In genomic region chr19:35643255-35644205, GRCh38 we compare ENCODE assay signal across 1 cellular context.
TF ChIP-seq lines count a peak whose summit lies in the region.

No MANE protein-coding gene starts in this region.

TF ChIP-seq in HepG2, 621 proteins besides CTCF, POLR2A, EP300 and RAD21 (continued from another document and continues in another):
- no peak for TF ChIP-seq BCLAF1 (IDR thresholded peaks at IDR 0.05)
- TF ChIP-seq AKAP8 (CRISPR knock-in tag; IDR thresholded peaks at IDR 0.05), result no peak
- TF ChIP-seq ZNF484 (CRISPR knock-in tag; IDR thresholded peaks at IDR 0.05; ENCODE audit: borderline replicate concordance, low read depth), result no peak
- peak; percentile 90 for TF ChIP-seq TSC22D2 (CRISPR knock-in tag; IDR thresholded peaks at IDR 0.05; ENCODE audit: borderline replicate concordance)
- 0 out of 2 replicates have a peak, but pooled peaks have one; percentile 51 for TF ChIP-seq CHD4 (IDR thresholded peaks at IDR 0.05; ENCODE audit: borderline replicate concordance, low read length)
- peak; percentile 97 for TF ChIP-seq BHLHE40 (IDR thresholded peaks at IDR 0.05; ENCODE audit: low read length)
- no peak; the same call in 1 of the 2 replicates for TF ChIP-seq ZNF709 (CRISPR knock-in tag; IDR thresholded peaks at IDR 0.05)
- TF ChIP-seq THAP8 (CRISPR knock-in tag; IDR thresholded peaks at IDR 0.05; ENCODE audit: borderline replicate concordance), result no peak
- peak in 1 of 2 experiments; percentile 70; a peak in 2 of 4 replicates for TF ChIP-seq KLF16 (CRISPR knock-in tag; IDR thresholded peaks at IDR 0.05)
- peak; percentile 87 for TF ChIP-seq E2F5 (CRISPR knock-in tag; conservative IDR thresholded peaks at IDR 0.05)
- TF ChIP-seq MBNL3 (CRISPR knock-in tag; conservative IDR thresholded peaks at IDR 0.05), result no peak
- no peak for TF ChIP-seq KLF9 (CRISPR knock-in tag; IDR thresholded peaks at IDR 0.05; ENCODE audit: low read depth)
- peak; percentile 77; the same call in 1 of the 2 replicates for TF ChIP-seq ZNF619 (CRISPR knock-in tag; IDR thresholded peaks at IDR 0.05)
- TF ChIP-seq AGO2 (optimal IDR thresholded peaks at IDR 0.05; ENCODE audit: low read depth, low read length), result peak; percentile 62
- TF ChIP-seq JARID2 (CRISPR knock-in tag; IDR thresholded peaks at IDR 0.05; ENCODE audit: insufficient replicate concordance), result no peak
- no peak for TF ChIP-seq HNF1B (CRISPR knock-in tag; IDR thresholded peaks at IDR 0.05)
- TF ChIP-seq KDM5A (IDR thresholded peaks at IDR 0.05; ENCODE audit: borderline replicate concordance, low read length), result peak; percentile 68; the same call in 1 of the 2 replicates
- TF ChIP-seq ETV5 (CRISPR knock-in tag; IDR thresholded peaks at IDR 0.05; ENCODE audit: borderline replicate concordance), result 0 out of 2 replicates have a peak, but pooled peaks have one; percentile 30
- TF ChIP-seq BCL6 (CRISPR knock-in tag; IDR thresholded peaks at IDR 0.05), result no peak; the same call in 1 of the 2 replicates
- 0 out of 2 replicates have a peak, but pooled peaks have one; percentile 17 for TF ChIP-seq MTA1 (CRISPR knock-in tag; IDR thresholded peaks at IDR 0.05; ENCODE audit: borderline replicate concordance)
- peak; percentile 94 for TF ChIP-seq BATF2 (CRISPR knock-in tag; IDR thresholded peaks at IDR 0.05)
- TF ChIP-seq ZMAT3 (CRISPR knock-in tag; conservative IDR thresholded peaks at IDR 0.05), result no peak
- TF ChIP-seq PHF5A (CRISPR knock-in tag; IDR thresholded peaks at IDR 0.05; ENCODE audit: low read depth, unreplicated experiment), result no peak
- no peak for TF ChIP-seq MBD4 (IDR thresholded peaks at IDR 0.05; ENCODE audit: borderline replicate concordance, low read length)
- peak; percentile 78 for TF ChIP-seq KDM2A (CRISPR knock-in tag; IDR thresholded peaks at IDR 0.05; ENCODE audit: borderline replicate concordance, low read depth)
- no peak for TF ChIP-seq NPAS2 (CRISPR knock-in tag; IDR thresholded peaks at IDR 0.05; ENCODE audit: borderline replicate concordance)
- TF ChIP-seq HMG20A (CRISPR knock-in tag; IDR thresholded peaks at IDR 0.05; ENCODE audit: borderline replicate concordance), result no peak
- no peak for TF ChIP-seq ZMAT5 (CRISPR knock-in tag; IDR thresholded peaks at IDR 0.05; ENCODE audit: borderline replicate concordance, low read depth)
- 0 out of 2 replicates have a peak, but pooled peaks have one; percentile 25 for TF ChIP-seq ZNF740 (CRISPR knock-in tag; IDR thresholded peaks at IDR 0.05)
- TF ChIP-seq HDAC1 (CRISPR knock-in tag; IDR thresholded peaks at IDR 0.05), result peak; percentile 49
- no peak for TF ChIP-seq ZNF317 (CRISPR knock-in tag; IDR thresholded peaks at IDR 0.05)
- 0 out of 2 replicates have a peak, but pooled peaks have one; percentile 49 for TF ChIP-seq ZNF710 (CRISPR knock-in tag; IDR thresholded peaks at IDR 0.05; ENCODE audit: borderline replicate concordance)
- peak; percentile 78; the same call in 1 of the 2 replicates for TF ChIP-seq BRD4 (CRISPR knock-in tag; IDR thresholded peaks at IDR 0.05)
- TF ChIP-seq MTF1 (CRISPR knock-in tag; IDR thresholded peaks at IDR 0.05), result peak; percentile 66; the same call in 1 of the 2 replicates
- no peak for TF ChIP-seq SUZ12 (IDR thresholded peaks at IDR 0.05; ENCODE audit: low read depth, low read length)
- TF ChIP-seq ZSCAN25 (CRISPR knock-in tag; IDR thresholded peaks at IDR 0.05), result peak; percentile 35; the same call in 1 of the 2 replicates
- TF ChIP-seq YEATS4 (CRISPR knock-in tag; IDR thresholded peaks at IDR 0.05; ENCODE audit: borderline replicate concordance), result peak; percentile 74; the same call in 1 of the 2 replicates
- TF ChIP-seq HMGXB4 (CRISPR knock-in tag; IDR thresholded peaks at IDR 0.05; ENCODE audit: borderline replicate concordance in 1 of 2, low read depth in 1 of 2), result peak; percentile 70 to 81; a peak in 2 of 4 replicates
- no peak for TF ChIP-seq IRF1 (CRISPR knock-in tag; IDR thresholded peaks at IDR 0.05; ENCODE audit: low read depth)
- no peak for TF ChIP-seq MAFG (CRISPR knock-in tag; IDR thresholded peaks at IDR 0.05)
- 0 out of 2 replicates have a peak, but pooled peaks have one; percentile 42 for TF ChIP-seq ZNF205 (CRISPR knock-in tag; IDR thresholded peaks at IDR 0.05)
- TF ChIP-seq DRAP1 (CRISPR knock-in tag; IDR thresholded peaks at IDR 0.05), result peak; percentile 84
- no peak for TF ChIP-seq ZNF652 (CRISPR knock-in tag; IDR thresholded peaks at IDR 0.05; ENCODE audit: borderline replicate concordance, low read depth)
- peak; percentile 74; the same call in 1 of the 2 replicates for TF ChIP-seq NR1H2 (CRISPR knock-in tag; IDR thresholded peaks at IDR 0.05; ENCODE audit: borderline replicate concordance, low read depth)
- TF ChIP-seq ESRRA (CRISPR knock-in tag; IDR thresholded peaks at IDR 0.05; ENCODE audit: low read depth), result no peak; the same call in 1 of the 2 replicates
- TF ChIP-seq KMT2A (CRISPR knock-in tag; IDR thresholded peaks at IDR 0.05), result peak; percentile 77
- TF ChIP-seq ZNF292 (CRISPR knock-in tag; IDR thresholded peaks at IDR 0.05; ENCODE audit: borderline replicate concordance, low read depth), result no peak
- TF ChIP-seq RARA (CRISPR knock-in tag; IDR thresholded peaks at IDR 0.05), result peak; percentile 29; the same call in 1 of the 2 replicates
- peak; percentile 46; the same call in 1 of the 2 replicates for TF ChIP-seq HOMEZ (CRISPR knock-in tag; IDR thresholded peaks at IDR 0.05; ENCODE audit: low read depth)
- peak; percentile 41; the same call in 1 of the 2 replicates for TF ChIP-seq ZFP37 (CRISPR knock-in tag; IDR thresholded peaks at IDR 0.05; ENCODE audit: borderline replicate concordance)
